ENCODE assay signal across 19 cellular contexts in genomic region chr2:121282800-121283382, GRCh38. TPM values are rescaled to one million over a fixed set of nuclear protein-coding genes. Genes with fewer than 3 reads are reported as not detected.
A peak's percentile ranks its signal among the peaks of the same experiment; 100 is the strongest.
DNase-seq lines count a peak whose midpoint lies in the region; ATAC-seq, FAIRE-seq and TF ChIP-seq lines count a peak whose summit lies in the region.
"Had no signal": no experiment of that assay in that cellular context is flagged by ENCODE, and none has a peak within 500 bp of the region (broad histone marks: within the 10 kb centered on the region; RNA-seq: fewer than 3 reads in every experiment).

No MANE protein-coding gene starts in this region.

- dilution Hi-C loops in keratinocyte (cut with MboI; ENCODE audit: extremely low pct_ligation_motif_present, low sequenced_read_pairs) = no loop called here

- no peaks in the 10 kb centered on the region for H4K20me1 ChIP-seq in keratinocyte (ENCODE audit: control insufficient read depth, extremely low read depth, insufficient read depth, low read length)
- H4K20me1 ChIP-seq in smooth muscle cell (ENCODE audit: low read depth) = no peaks in the 10 kb centered on the region

- H3K4me1 ChIP-seq in HEK293 (ENCODE audit: control insufficient read depth, insufficient read depth, low read length) = peaks cover 16% of the 10 kb centered on the region
- H3K4me1 ChIP-seq in keratinocyte (ENCODE audit: control insufficient read depth, extremely low read depth, insufficient read depth, low read length) = peaks cover 20% of the 10 kb centered on the region
- no peaks in the 10 kb centered on the region for H3K4me1 ChIP-seq in rectal smooth muscle tissue (ENCODE audit: control insufficient read depth, insufficient read depth, low read length)
- H3K4me1 ChIP-seq in smooth muscle cell (ENCODE audit: low read depth) = peaks cover 5% of the 10 kb centered on the region

- POLR2A ChIA-PET in HEK293 (lab: Yijun Ruan, JAX) = no interaction called here

- H3K4me3 ChIP-seq in HEK293 (ENCODE audit: low read depth, low read length) (no peak overlapping the region), keratinocyte (ENCODE audit: control insufficient read depth in 2 of 3, extremely low read depth in 1 of 3, insufficient read depth in 2 of 3, low read depth in 1 of 3, low read length in 3 of 3) (peak overlapping the region; percentile 70 to 85 (median 75)), rectal smooth muscle tissue (ENCODE audit: low read length) (peak overlapping the region; percentile 36), smooth muscle cell (no peak overlapping the region)
- H3K4me3 ChIP-seq: SK-N-MC had no signal

- CTCF ChIA-PET in HEK293 (lab: Yijun Ruan, JAX) = no interaction called here

- FAIRE-seq in keratinocyte (lab: Jason Lieb, UNC) = peak; percentile 39
- FAIRE-seq: frontal cortex had no signal

- whole genome bisulfite sequencing in smooth muscle cell (ENCODE audit: low lambda C conversion rate) = 89% methylated on average over 13 of the region's 13 CpGs

- H2AFZ ChIP-seq in keratinocyte (ENCODE audit: control insufficient read depth, low read length) (peak overlapping the region; percentile 54), smooth muscle cell (ENCODE audit: low read depth) (no peak overlapping the region)

- peaks cover 49% of the 10 kb centered on the region for H3K27me3 Mint-ChIP-seq in T-helper 17 cell
- H3K27me3 Mint-ChIP-seq in stimulated activated naive B cell treated with anti-CD40 and anti-IgM and Interleukin-4, amounts not matched to agents 10 μg/mL and 1 μg/mL and 100 μg/mL, for 72 hours = peaks cover 63 to 65% of the 10 kb centered on the region in 2 donors

- H3K9me3 ChIP-seq in HEK293 (ENCODE audit: control insufficient read depth, insufficient read depth, low read depth, low read length) (no peaks in the 10 kb centered on the region), T-helper 17 cell (ENCODE audit: control insufficient read depth, low read length, poor library complexity, severe bottlenecking) (no peaks in the 10 kb centered on the region), keratinocyte (ENCODE audit: control insufficient read depth, low read depth, low read length) (no peaks in the 10 kb centered on the region), smooth muscle cell (replicated peaks; ENCODE audit: low read depth) (no peaks in the 10 kb centered on the region)

- H3K9me3 Mint-ChIP-seq in stimulated activated naive B cell treated with anti-CD40 and anti-IgM and Interleukin-4, amounts not matched to agents 10 μg/mL and 1 μg/mL and 100 μg/mL, for 72 hours = no peaks in the 10 kb centered on the region
- H3K9me3 Mint-ChIP-seq: activated CD4-positive, alpha-beta T cell treated with anti-CD3 and anti-CD28 coated beads, Interleukin-2, amount 10 ng/mL, durations not matched to agents 24 days and 14 days; endodermal cell; mesothelial cell of epicardium; stimulated activated naive CD8-positive, alpha-beta T cell treated with anti-CD3 and anti-CD28 coated beads, Interleukin-15, Interleukin-2, amounts not matched to agents 100 ng/mL and 50 ng/mL, for 24 hours had no signal

- H3K27me3 ChIP-seq in keratinocyte (ENCODE audit: control insufficient read depth, extremely low read depth, insufficient read depth, low read length) = no peaks in the 10 kb centered on the region
- peaks cover 3% of the 10 kb centered on the region for H3K27me3 ChIP-seq in rectal smooth muscle tissue (ENCODE audit: control insufficient read depth, insufficient read depth, low read length)
- peaks cover 65% of the 10 kb centered on the region for H3K27me3 ChIP-seq in smooth muscle cell (ENCODE audit: low read depth)

- no peaks in the 10 kb centered on the region for H3K9me1 ChIP-seq in keratinocyte (ENCODE audit: control insufficient read depth, extremely low read depth, insufficient read depth, low read length)

- peak overlapping the region; percentile 57 for H3K9ac ChIP-seq in keratinocyte (ENCODE audit: control insufficient read depth, extremely low read depth, insufficient read depth, low read length)
- no peak overlapping the region for H3K9ac ChIP-seq in rectal smooth muscle tissue (ENCODE audit: low read length)
- H3K9ac ChIP-seq in smooth muscle cell (ENCODE audit: low read depth) = no peak overlapping the region
- H3K9ac ChIP-seq: KMS-11 had no signal

- peaks cover 6% of the 10 kb centered on the region for H3K4me1 Mint-ChIP-seq in T-helper 17 cell
- peaks cover 9 to 20% of the 10 kb centered on the region in 2 donors for H3K4me1 Mint-ChIP-seq in stimulated activated naive B cell treated with anti-CD40 and anti-IgM and Interleukin-4, amounts not matched to agents 10 μg/mL and 1 μg/mL and 100 μg/mL, for 72 hours

- ATAC-seq in T-helper 17 cell (no peak), GM18520 (IDR thresholded peaks at IDR 0.05; ENCODE audit: unreplicated experiment) (no peak)
- no peak for ATAC-seq in stimulated activated naive B cell treated with anti-CD40 and anti-IgM and Interleukin-4, amounts not matched to agents 10 μg/mL and 1 μg/mL and 100 μg/mL, for 72 hours (replicated peaks)

- H3F3A ChIP-seq in smooth muscle cell (ENCODE audit: low read depth) = no peaks in the 10 kb centered on the region

- TF ChIP-seq CTCF in HEK293 (tag by site-specific recombination; IDR thresholded peaks at IDR 0.05) = no peak
- TF ChIP-seq CTCF in keratinocyte (optimal IDR thresholded peaks at IDR 0.05 in 1 of 3, IDR thresholded peaks at IDR 0.05 in 1 of 3, conservative IDR thresholded peaks at IDR 0.05 in 1 of 3; ENCODE audit: extremely low read depth in 1 of 3, insufficient read depth in 2 of 3, low read length in 3 of 3) = no peak
- TF ChIP-seq CTCF in smooth muscle cell (IDR thresholded peaks at IDR 0.05; ENCODE audit: borderline replicate concordance, insufficient read depth, poor library complexity, severe bottlenecking) = no peak

- H3K36me3 ChIP-seq in HEK293 (ENCODE audit: control insufficient read depth in 2 of 2, insufficient read depth in 1 of 2, low read length in 2 of 2) = peaks cover 0 to 13% of the 10 kb centered on the region in 2 experiments; a peak in 1 of 3 replicates
- peaks cover 7 to 8% of the 10 kb centered on the region in 2 experiments for H3K36me3 ChIP-seq in keratinocyte (ENCODE audit: control insufficient read depth in 2 of 2, extremely low read depth in 1 of 2, insufficient read depth in 2 of 2, low read length in 2 of 2)
- no peaks in the 10 kb centered on the region for H3K36me3 ChIP-seq in rectal smooth muscle tissue (ENCODE audit: control insufficient read depth, insufficient read depth, low read length)
- no peaks in the 10 kb centered on the region for H3K36me3 ChIP-seq in smooth muscle cell (ENCODE audit: low read depth)

- H3K27ac Mint-ChIP-seq in T-helper 17 cell = no peak overlapping the region
- H3K27ac Mint-ChIP-seq in stimulated activated naive B cell treated with anti-CD40 and anti-IgM and Interleukin-4, amounts not matched to agents 10 μg/mL and 1 μg/mL and 100 μg/mL, for 72 hours = no peak overlapping the region
- H3K27ac Mint-ChIP-seq: activated CD4-positive, alpha-beta T cell treated with anti-CD3 and anti-CD28 coated beads, Interleukin-2, amount 10 ng/mL, durations not matched to agents 24 days and 14 days; activated naive CD8-positive, alpha-beta T cell; endodermal cell; mesothelial cell of epicardium; stimulated activated naive CD8-positive, alpha-beta T cell treated with anti-CD3 and anti-CD28 coated beads, Interleukin-15, Interleukin-2, amounts not matched to agents 100 ng/mL and 50 ng/mL, for 24 hours had no signal

- H3K4me3 Mint-ChIP-seq in T-helper 17 cell = peak overlapping the region; percentile 88
- H3K4me3 Mint-ChIP-seq in stimulated activated naive B cell treated with anti-CD40 and anti-IgM and Interleukin-4, amounts not matched to agents 10 μg/mL and 1 μg/mL and 100 μg/mL, for 72 hours = no peak overlapping the region

- H3K79me2 ChIP-seq in keratinocyte (ENCODE audit: control insufficient read depth, insufficient read depth, low read length) = peaks cover 52% of the 10 kb centered on the region
- H3K79me2 ChIP-seq in smooth muscle cell (ENCODE audit: low read depth) = no peaks in the 10 kb centered on the region

- H3K4me2 ChIP-seq in keratinocyte (ENCODE audit: control insufficient read depth, extremely low read depth, insufficient read depth, low read depth, low read length) = peak overlapping the region; percentile 91
- no peak overlapping the region for H3K4me2 ChIP-seq in smooth muscle cell
- H3K4me2 ChIP-seq: KMS-11 had no signal

- no peaks in the 10 kb centered on the region for H3K36me3 Mint-ChIP-seq in T-helper 17 cell (ENCODE audit: low read depth)
- peaks cover 0 to 1% of the 10 kb centered on the region in 2 donors for H3K36me3 Mint-ChIP-seq in stimulated activated naive B cell treated with anti-CD40 and anti-IgM and Interleukin-4, amounts not matched to agents 10 μg/mL and 1 μg/mL and 100 μg/mL, for 72 hours
- H3K36me3 Mint-ChIP-seq: activated naive CD8-positive, alpha-beta T cell; mesothelial cell of epicardium had no signal

- H3K27ac ChIP-seq in HEK293 (ENCODE audit: extremely low read depth, low read depth, low read length) = no peak overlapping the region
- H3K27ac ChIP-seq in keratinocyte (ENCODE audit: control insufficient read depth, insufficient read depth, low read length) = peak overlapping the region; percentile 23
- no peak overlapping the region for H3K27ac ChIP-seq in rectal smooth muscle tissue (ENCODE audit: low read depth, low read length)
- H3K27ac ChIP-seq in smooth muscle cell (ENCODE audit: low read depth) = no peak overlapping the region
- H3K27ac ChIP-seq: KMS-11, SK-N-MC had no signal

- DNase-seq in T-helper 17 cell (no peak), keratinocyte (ENCODE audit: low read depth, low spot score) (no peak), smooth muscle cell (lab: John Stamatoyannopoulos, UW; ENCODE audit: unreplicated experiment) (no peak), cortex of kidney (lab: John Stamatoyannopoulos, UW) (no peak)
- no peak for DNase-seq in stimulated activated naive B cell treated with anti-CD40 and anti-IgM and Interleukin-4, amounts not matched to agents 10 μg/mL and 1 μg/mL and 100 μg/mL, for 72 hours
- DNase-seq: activated CD4-positive, alpha-beta T cell treated with anti-CD3 and anti-CD28 coated beads, Interleukin-2, amount 10 ng/mL, durations not matched to agents 24 days and 14 days; endodermal cell; NCI-H446; stimulated activated CD4-positive, alpha-beta T cell treated with anti-CD3 and anti-CD28 coated beads, Interleukin-12 subunit alpha, Interleukin-12 subunit beta, amount 100 ng/mL, for 4 hours had no signal

TF ChIP-seq in HEK293, 187 proteins besides CTCF, POLR2A, EP300 and RAD21 (continues in another document):
- 0 out of 2 replicates have a peak, but pooled peaks have one; percentile 15 for TF ChIP-seq KLF1 (tag by site-specific recombination; IDR thresholded peaks at IDR 0.05)

RNA-seq across cellular contexts. Expression of gene TFCP2L1, which starts 2.1 kb away (rescaled TPM):
- total RNA-seq in T-helper 17 cell (under 1 TPM in 1 of 2 donors, not detected in 1; 0.02 TPM), smooth muscle cell (0.09 and 0.13 TPM in 2 replicates)
- polyA plus RNA-seq in keratinocyte (29.4 to 35.8 TPM (median 31.0 TPM) in 3 replicates), smooth muscle cell (not detected in 2 replicates)
- 8.6 TPM for polyA plus RNA-seq in keratinocyte (2011; ENCODE audit: low read depth)
- 18.2 and 20.0 TPM in 2 replicates for polyA plus RNA-seq in keratinocyte (2011; cell fraction: cytosol; rRNA removed)
- polyA plus RNA-seq in keratinocyte (2011; cell fraction: nucleus; rRNA removed) = 50.7 and 56.3 TPM in 2 replicates
- 4.9 and 22.4 TPM in 2 replicates for polyA plus RNA-seq in keratinocyte (2012; ENCODE audit: low replicate concordance)
- 69.8 to 337 TPM (median 70.3 TPM) in 3 replicates for polyA minus RNA-seq in keratinocyte
- 19.4 TPM for polyA minus RNA-seq in keratinocyte (2011; cell fraction: cytosol; rRNA and poly(A)+ RNA removed)
- 18.6 and 41.9 TPM in 2 replicates for polyA minus RNA-seq in keratinocyte (2011; cell fraction: nucleus; rRNA and poly(A)+ RNA removed)
- total RNA-seq: activated CD4-positive, alpha-beta T cell treated with anti-CD3 and anti-CD28 coated beads, Interleukin-2, amount 10 ng/mL, durations not matched to agents 24 days and 14 days; osteocyte had no signal

Comparison
In these comparisons a context has a peak if more than half of its experiments do, and no peak if none do; other contexts are left out.
1. H3K4me3 ChIP-seq: peak in keratinocyte (3 of 3) and rectal smooth muscle tissue (single experiment); none in HEK293 (single experiment) and smooth muscle cell (single experiment).